In the genomic region with DNA sequence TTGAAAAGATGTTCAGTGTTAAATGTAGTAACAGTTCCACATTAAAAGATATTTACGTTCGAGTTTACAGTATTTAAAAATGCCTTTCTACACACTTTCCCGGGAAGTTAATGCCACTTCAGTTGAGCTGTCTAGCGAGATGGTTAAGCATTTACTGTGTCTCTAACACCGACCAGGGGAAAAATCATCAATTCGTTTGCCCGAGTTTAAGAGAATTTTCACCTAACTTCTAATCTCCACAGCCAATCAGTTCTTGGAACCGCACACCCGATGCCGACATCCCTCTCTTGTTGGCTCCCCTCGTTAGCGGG, we compare ENCODE assay signal across 8 cellular contexts. TPM values are rescaled to one million over a fixed set of nuclear protein-coding genes. Genes with fewer than 3 reads are reported as not detected.
DNase-seq lines count a peak whose midpoint lies in the region; ATAC-seq and TF ChIP-seq lines count a peak whose summit lies in the region.

No MANE protein-coding gene starts in this region.

- H3K27ac ChIP-seq in CD8-positive, alpha-beta T cell (ENCODE audit: low read depth, low read length), result peak overlapping the region; percentile 89
- H3K27ac ChIP-seq in ectodermal cell (ENCODE audit: insufficient read depth, low read depth, low read length, poor library complexity, severe bottlenecking) (peak overlapping the region; percentile 91), neural progenitor cell (peak overlapping the region; percentile 96)

- no peak for DNase-seq in CD8-positive, alpha-beta T cell
- DNase-seq in MG63 (no peak), neural progenitor cell (ENCODE audit: low spot score) (no peak), dedifferentiated amniotic fluid mesenchymal stem cell (ENCODE audit: extremely low spot score) (no peak), GM13977 (ENCODE audit: low spot score) (no peak)
- DNase-seq in effector CD4-positive, alpha-beta T cell, result no peak

- peaks cover 91% of the 10 kb centered on the region for H3K79me2 ChIP-seq in neural progenitor cell (ENCODE audit: low read depth)

- H4K20me1 ChIP-seq in neural progenitor cell (ENCODE audit: low read depth), result peaks cover 49% of the 10 kb centered on the region

- H3K4me2 ChIP-seq in neural progenitor cell, result peak overlapping the region; percentile 83

- H3K4me3 Mint-ChIP-seq in CD8-positive, alpha-beta T cell, result peak overlapping the region; percentile 99
- H3K4me3 Mint-ChIP-seq in neural progenitor cell, result peak overlapping the region; percentile 91

- 4% methylated on average over 12 of the region's 12 CpGs for WGBS in ectodermal cell, 2 experiments

- peaks cover 76% of the 10 kb centered on the region for H3K4me1 Mint-ChIP-seq in CD8-positive, alpha-beta T cell (ENCODE audit: low read depth)
- H3K4me1 Mint-ChIP-seq in neural progenitor cell, result peaks cover 43% of the 10 kb centered on the region

- peaks cover 5% of the 10 kb centered on the region for H3K9me3 Mint-ChIP-seq in CD8-positive, alpha-beta T cell
- H3K9me3 Mint-ChIP-seq in neural progenitor cell, result no peaks in the 10 kb centered on the region

- CTCF ChIA-PET in CD8-positive, alpha-beta T cell (lab: Charles Lee), result interaction anchor here (0.8 to 3.3 kb wide), 16 partner anchors 7 to 1252 kb away, joined by 3 to 18 read pairs (median 4); a partner anchor contains a TSS

- H2AFZ ChIP-seq in neural progenitor cell (replicated peaks), result no peak overlapping the region

- H3K4me3 ChIP-seq in CD8-positive, alpha-beta T cell (ENCODE audit: low read depth, low read length), result peak overlapping the region; percentile 84
- peak overlapping the region; percentile 87 for H3K4me3 ChIP-seq in MG63
- peak overlapping the region; percentile 84 for H3K4me3 ChIP-seq in ectodermal cell (ENCODE audit: insufficient read depth, low read depth, low read length)
- peak overlapping the region; percentile 94 for H3K4me3 ChIP-seq in neural progenitor cell

- H3K27me3 ChIP-seq in CD8-positive, alpha-beta T cell (ENCODE audit: insufficient read depth, low read length), result no peaks in the 10 kb centered on the region
- H3K27me3 ChIP-seq in MG63 (no peaks in the 10 kb centered on the region), ectodermal cell (ENCODE audit: control insufficient read depth, insufficient read depth, low read length, poor library complexity, severe bottlenecking) (no peaks in the 10 kb centered on the region), neural progenitor cell (no peaks in the 10 kb centered on the region)

- no peak for TF ChIP-seq CTCF in CD8-positive, alpha-beta T cell (IDR thresholded peaks at IDR 0.05)
- no peak for TF ChIP-seq CTCF in neural progenitor cell (IDR thresholded peaks at IDR 0.05)
- no peak for TF ChIP-seq CTCF in GM13977 (IDR thresholded peaks at IDR 0.05; ENCODE audit: extremely low read depth, insufficient read depth, missing control alignments)

- H3K27ac Mint-ChIP-seq in CD8-positive, alpha-beta T cell, result peak overlapping the region; percentile 100
- H3K27ac Mint-ChIP-seq in neural progenitor cell, result peak overlapping the region; percentile 100

- no peaks in the 10 kb centered on the region for H3K36me3 ChIP-seq in CD8-positive, alpha-beta T cell (ENCODE audit: insufficient read depth, low read length)
- H3K36me3 ChIP-seq in MG63 (peaks cover 7% of the 10 kb centered on the region), ectodermal cell (ENCODE audit: control insufficient read depth, insufficient read depth, low read length) (no peaks in the 10 kb centered on the region), neural progenitor cell (no peaks in the 10 kb centered on the region)

- H3K9ac ChIP-seq in neural progenitor cell, result no peak overlapping the region

- peaks cover 41% of the 10 kb centered on the region for H3K36me3 Mint-ChIP-seq in CD8-positive, alpha-beta T cell
- peaks cover 11% of the 10 kb centered on the region for H3K36me3 Mint-ChIP-seq in neural progenitor cell

- ATAC-seq in CD8-positive, alpha-beta T cell, result no peak
- ATAC-seq in GM18498 (IDR thresholded peaks at IDR 0.05; ENCODE audit: unreplicated experiment), result no peak

- in situ Hi-C loops in GM13977 (cut with MboI; ENCODE audit: low pct_unique_long_range_greater_than_20kb, low sequenced_read_pairs, unreplicated experiment), result no loop called here

- peaks cover 42% of the 10 kb centered on the region for H3F3A ChIP-seq in neural progenitor cell (ENCODE audit: low read depth)

- no peaks in the 10 kb centered on the region for H3K27me3 Mint-ChIP-seq in CD8-positive, alpha-beta T cell (ENCODE audit: low read depth)
- peaks cover 2% of the 10 kb centered on the region for H3K27me3 Mint-ChIP-seq in neural progenitor cell (ENCODE audit: insufficient read depth, low read depth)

- H3K4me1 ChIP-seq in CD8-positive, alpha-beta T cell (ENCODE audit: insufficient read depth, low read length), result peaks cover 64% of the 10 kb centered on the region
- H3K4me1 ChIP-seq in ectodermal cell (ENCODE audit: control insufficient read depth, insufficient read depth, low read length) (no peaks in the 10 kb centered on the region), neural progenitor cell (peaks cover 25% of the 10 kb centered on the region)

- no peaks in the 10 kb centered on the region for H3K9me3 ChIP-seq in CD8-positive, alpha-beta T cell (ENCODE audit: low read length)
- H3K9me3 ChIP-seq in MG63, result no peaks in the 10 kb centered on the region
- H3K9me3 ChIP-seq in ectodermal cell (ENCODE audit: control insufficient read depth, low read length), result no peaks in the 10 kb centered on the region
- H3K9me3 ChIP-seq in neural progenitor cell (ENCODE audit: low read depth), result no peaks in the 10 kb centered on the region

- intact Hi-C loops in CD8-positive, alpha-beta T cell (cut with DNase I, micrococcal nuclease), result loop anchor here (1.0 to 10.0 kb wide), 6 partner anchors 37 to 1776 kb away; a partner anchor contains a TSS

- POLR2A ChIA-PET in CD8-positive, alpha-beta T cell (lab: Charles Lee), result interaction anchor here (0.7 to 1.9 kb wide), 9 partner anchors 10 to 1240 kb away, joined by 3 to 28 read pairs (median 4); a partner anchor contains a TSS

RNA-seq across cellular contexts. Expression of a gene that starts 58.2 kb away (rescaled TPM):
- total RNA-seq in CD8-positive, alpha-beta T cell, result not detected
- not detected in 2 replicates for total RNA-seq in MG63 (2014; rRNA removed; shearing (Covaris generic); ENCODE audit: low replicate concordance)
- not detected for polyA plus RNA-seq in ectodermal cell (2013, experiment 1 of 4)
- polyA plus RNA-seq in ectodermal cell (2013, experiment 2 of 4), result not detected
- not detected for polyA plus RNA-seq in ectodermal cell (2013, experiment 3 of 4)
- polyA plus RNA-seq in ectodermal cell (2013, experiment 4 of 4), result not detected
- total RNA-seq in neural progenitor cell (ENCODE audit: low replicate concordance), result not detected in 2 replicates
